ENCODE assay signal across 8 cellular contexts in the genomic region with DNA sequence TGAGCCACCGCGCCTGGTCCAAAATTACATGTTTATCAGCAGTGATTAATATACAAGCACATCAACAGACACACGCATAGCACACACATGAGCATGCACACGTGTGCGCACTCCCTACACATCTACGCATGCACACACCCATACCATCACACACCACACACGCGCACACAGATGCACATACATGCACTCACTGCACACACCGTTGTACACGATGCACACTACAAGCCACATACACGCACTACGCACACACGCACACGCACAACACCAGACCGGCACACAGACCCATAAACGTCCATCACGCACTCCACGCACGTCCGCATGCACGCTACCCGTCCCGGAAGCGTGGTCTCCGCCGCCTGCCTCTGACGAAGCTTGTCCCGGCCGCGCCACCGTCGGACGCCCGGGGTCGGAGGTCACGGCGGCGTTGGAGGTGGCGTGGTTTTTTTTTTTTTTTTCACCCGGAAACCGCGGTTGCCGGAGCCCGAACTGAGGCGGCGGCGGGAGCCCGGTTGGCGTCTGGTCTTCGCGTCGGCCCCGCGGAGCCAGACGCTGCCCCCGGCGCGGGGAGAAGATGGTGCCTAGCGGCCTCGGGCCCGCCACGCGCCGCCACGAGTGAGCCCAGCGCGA. TPM values are rescaled to one million over a fixed set of nuclear protein-coding genes. Genes with fewer than 3 reads are reported as not detected.
DNase-seq lines count a peak whose midpoint lies in the region; ATAC-seq and TF ChIP-seq lines count a peak whose summit lies in the region.

A gene with protein sequence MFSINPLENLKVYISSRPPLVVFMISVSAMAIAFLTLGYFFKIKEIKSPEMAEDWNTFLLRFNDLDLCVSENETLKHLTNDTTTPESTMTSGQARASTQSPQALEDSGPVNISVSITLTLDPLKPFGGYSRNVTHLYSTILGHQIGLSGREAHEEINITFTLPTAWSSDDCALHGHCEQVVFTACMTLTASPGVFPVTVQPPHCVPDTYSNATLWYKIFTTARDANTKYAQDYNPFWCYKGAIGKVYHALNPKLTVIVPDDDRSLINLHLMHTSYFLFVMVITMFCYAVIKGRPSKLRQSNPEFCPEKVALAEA (plus strand): TSS at position 457 of the 627 bp plus-strand sequence. CDS start 20,641 bp downstream, outside the sequence.

- H3K4me1 Mint-ChIP-seq in activated CD4-positive, alpha-beta T cell treated with anti-CD3 and anti-CD28 coated beads, Interleukin-2, amount 10 ng/mL, durations not matched to agents 24 days and 14 days: peaks cover 21% of the 10 kb centered on the region

- peak; percentile 91 for ATAC-seq in HG03432 (IDR thresholded peaks at IDR 0.05; ENCODE audit: unreplicated experiment)

- H3K4me3 Mint-ChIP-seq in activated CD4-positive, alpha-beta T cell treated with anti-CD3 and anti-CD28 coated beads, Interleukin-2, amount 10 ng/mL, durations not matched to agents 24 days and 14 days: peak within 1 kb of the TSS; percentile 97

- no peaks in the 10 kb centered on the region for H3K36me3 ChIP-seq in colonic mucosa

- intact Hi-C loops in activated CD4-positive, alpha-beta T cell treated with anti-CD3 and anti-CD28 coated beads, Interleukin-2, amount 10 ng/mL, durations not matched to agents 24 days and 14 days (cut with micrococcal nuclease): loop anchor here (1.0 to 2.0 kb wide), 4 partner anchors 77 to 328 kb away; a partner anchor contains a TSS
- intact Hi-C loops in colonic mucosa (cut with DNase I): loop anchor here (5.0 kb wide), 1 partner anchor 79 kb away; no protein-coding TSS in a partner anchor

- no peaks in the 10 kb centered on the region for H3K27me3 Mint-ChIP-seq in activated CD4-positive, alpha-beta T cell treated with anti-CD3 and anti-CD28 coated beads, Interleukin-2, amount 10 ng/mL, durations not matched to agents 24 days and 14 days

- peak within 1 kb of the TSS; percentile 89 for H3K4me3 ChIP-seq in colonic mucosa

- peak within 1 kb of the TSS; percentile 89 to 94 for H3K9ac ChIP-seq in colonic mucosa (ENCODE audit: low read depth in 2 of 2, low read length in 2 of 2)

- H3K27ac ChIP-seq in colonic mucosa: peak within 1 kb of the TSS; percentile 81
- peak within 1 kb of the TSS; percentile 66 for H3K27ac ChIP-seq in layer of hippocampus (ENCODE audit: low read depth, low read length)

- peak within 1 kb of the TSS; percentile 98 for H3K27ac Mint-ChIP-seq in activated CD4-positive, alpha-beta T cell treated with anti-CD3 and anti-CD28 coated beads, Interleukin-2, amount 10 ng/mL, durations not matched to agents 24 days and 14 days

- H3K9me3 ChIP-seq in colonic mucosa: no peaks in the 10 kb centered on the region

- no peaks in the 10 kb centered on the region for H3K9me3 Mint-ChIP-seq in activated CD4-positive, alpha-beta T cell treated with anti-CD3 and anti-CD28 coated beads, Interleukin-2, amount 10 ng/mL, durations not matched to agents 24 days and 14 days

- peaks cover 20% of the 10 kb centered on the region for H3K36me3 Mint-ChIP-seq in activated CD4-positive, alpha-beta T cell treated with anti-CD3 and anti-CD28 coated beads, Interleukin-2, amount 10 ng/mL, durations not matched to agents 24 days and 14 days (ENCODE audit: low read depth)

- TF ChIP-seq CTCF in colonic mucosa (IDR thresholded peaks at IDR 0.05): no peak

- DNase-seq in Ammon's horn (ENCODE audit: low spot score): peak; percentile 92
- peak; percentile 61 to 83 for DNase-seq in NCI-H524 (lab: John Stamatoyannopoulos, UW)
- DNase-seq in activated CD4-positive, alpha-beta T cell treated with anti-CD3 and anti-CD28 coated beads, Interleukin-2, amount 10 ng/mL, durations not matched to agents 24 days and 14 days: peak; percentile 98
- DNase-seq in colonic mucosa: peak; percentile 95
- DNase-seq in stimulated activated CD4-positive, alpha-beta T cell treated with anti-CD3 and anti-CD28 coated beads, Interleukin-1b, Interleukin-23, amount 100 ng/mL, for 24 hours (ENCODE audit: low read depth in 4 of 4, low spot score in 1 of 4): peak; percentile 79 to 89 (median 84)

- peak; percentile 87 for TF ChIP-seq POLR2A in GM19099 (IDR thresholded peaks at IDR 0.05; ENCODE audit: extremely low read depth, insufficient read length, low read depth)

- H3K27me3 ChIP-seq in colonic mucosa (no peaks in the 10 kb centered on the region), layer of hippocampus (ENCODE audit: control insufficient read depth, insufficient read depth, low read length) (no peaks in the 10 kb centered on the region)

- H3K4me1 ChIP-seq in colonic mucosa: peaks cover 7% of the 10 kb centered on the region

RNA-seq across cellular contexts. Expression of the gene that starts here (rescaled TPM):
- total RNA-seq in activated CD4-positive, alpha-beta T cell treated with anti-CD3 and anti-CD28 coated beads, Interleukin-2, amount 10 ng/mL, durations not matched to agents 24 days and 14 days: 88.4 and 92.2 TPM in 2 replicates
- 100 to 1,000 TPM; 108 to 122 TPM for total RNA-seq in colonic mucosa

Comparison
In these comparisons a context has a peak if more than half of its experiments do, and no peak if none do; other contexts are left out.
1. Peak in every context shown above with its lines: DNase-seq, ATAC-seq, H3K4me3 ChIP-seq and H3K27ac ChIP-seq.